ENCODE assay signal across 8 cellular contexts in the genomic region with DNA sequence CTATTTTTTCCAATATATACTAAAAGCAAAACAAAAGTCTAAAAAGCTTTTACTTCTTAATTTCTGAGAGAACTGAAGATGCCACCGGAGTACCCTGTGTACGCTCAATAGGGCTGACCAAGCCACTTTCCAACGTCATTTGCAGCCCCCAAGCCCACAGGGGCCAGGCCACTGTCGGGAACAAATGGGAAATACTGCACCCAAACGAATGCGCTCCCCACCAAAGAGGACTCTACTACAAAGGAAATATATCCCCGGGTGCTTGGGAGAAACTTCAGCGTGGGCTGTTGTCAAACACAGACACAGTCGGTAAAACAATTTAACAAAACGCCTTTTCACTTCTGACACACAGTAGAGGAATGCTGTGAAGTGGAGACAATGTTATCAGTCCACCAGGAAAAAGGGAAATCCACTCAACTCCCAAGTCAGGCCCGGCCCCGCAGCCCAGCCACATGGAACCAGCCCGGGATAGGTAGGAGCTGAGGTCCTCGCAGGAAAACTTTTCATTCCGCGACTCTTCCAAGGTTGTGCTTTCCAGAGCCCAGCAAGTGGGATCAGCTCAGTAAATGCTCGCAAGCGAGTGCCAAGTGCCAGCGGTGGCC. TPM values are rescaled to one million over a fixed set of nuclear protein-coding genes. Genes with fewer than 3 reads are reported as not detected.
A peak's percentile ranks its signal among the peaks of the same experiment; 100 is the strongest.
DNase-seq lines count a peak whose midpoint lies in the region; ATAC-seq and TF ChIP-seq lines count a peak whose summit lies in the region.

No MANE protein-coding gene starts in this region.

- peak overlapping the region; percentile 87 for H3K4me3 Mint-ChIP-seq in GM23338

- peak overlapping the region; percentile 76 for H3K9ac ChIP-seq in SK-N-MC (ENCODE audit: insufficient read length)

- H3K9me3 ChIP-seq in SK-N-MC (ENCODE audit: low read depth, low read length) (no peaks in the 10 kb centered on the region), osteoblast (ENCODE audit: low read depth, low read length) (no peaks in the 10 kb centered on the region)

- ATAC-seq in GM23338: peak; percentile 8
- ATAC-seq in HG02798 (IDR thresholded peaks at IDR 0.05; ENCODE audit: poor library complexity, unreplicated experiment): no peak

- DNase-seq in GM23338 (ENCODE audit: low spot score): no peak
- DNase-seq in SK-N-MC (ENCODE audit: low read depth, low spot score): no peak
- peak; percentile 34 for DNase-seq in fibroblast of mammary gland (ENCODE audit: low read depth)
- DNase-seq in osteoblast (ENCODE audit: insufficient read length, low spot score, missing footprints): peak; percentile 96
- no peak for DNase-seq in NCI-H1105 treated with DMSO at 0.1 percent for 48 hours (lab: John Stamatoyannopoulos, UW)
- DNase-seq in NCI-H2107 (lab: John Stamatoyannopoulos, UW): no peak
- DNase-seq in central memory CD4-positive, alpha-beta T cell: no peak

- H4K20me1 ChIP-seq in GM23338 (replicated peaks; ENCODE audit: insufficient read depth) (peaks cover 33% of the 10 kb centered on the region), osteoblast (ENCODE audit: insufficient read depth, low read length) (peaks cover 35% of the 10 kb centered on the region)

- H3K27ac Mint-ChIP-seq in GM23338: no peak overlapping the region

- H3K36me3 Mint-ChIP-seq in GM23338 (ENCODE audit: low read depth): no peaks in the 10 kb centered on the region

- H3K9me3 Mint-ChIP-seq in GM23338: no peaks in the 10 kb centered on the region

- H3K27me3 Mint-ChIP-seq in GM23338 (ENCODE audit: insufficient read depth, low read depth, poor library complexity): peaks cover 30% of the 10 kb centered on the region

- peaks cover 56% of the 10 kb centered on the region for H3K4me1 Mint-ChIP-seq in GM23338

- 0 out of 2 replicates have a peak, but pooled peaks cover 3% of the 10 kb centered on the region for H3F3A ChIP-seq in GM23338 (replicated peaks; ENCODE audit: low read depth)

- H3K4me3 ChIP-seq in GM23338 (peak overlapping the region; percentile 94), SK-N-MC (peak overlapping the region; percentile 80), fibroblast of mammary gland (ENCODE audit: control insufficient read depth, low read depth, low read length) (peak overlapping the region; percentile 72), osteoblast (ENCODE audit: insufficient read depth, low read length) (peak overlapping the region; percentile 81)

- H2AFZ ChIP-seq in GM23338 (no peak overlapping the region), osteoblast (ENCODE audit: low read length) (peak overlapping the region; percentile 82)

- H3K36me3 ChIP-seq in GM23338 (ENCODE audit: insufficient read depth) (no peaks in the 10 kb centered on the region), SK-N-MC (ENCODE audit: insufficient read depth, low read length) (no peaks in the 10 kb centered on the region), osteoblast (ENCODE audit: insufficient read depth, low read length) (no peaks in the 10 kb centered on the region)

- H3K4me1 ChIP-seq in GM23338 (ENCODE audit: insufficient read depth) (peaks cover 51% of the 10 kb centered on the region), osteoblast (ENCODE audit: insufficient read depth, low read length) (peaks cover 26% of the 10 kb centered on the region)

- TF ChIP-seq CTCF in GM23338 (conservative IDR thresholded peaks at IDR 0.05; ENCODE audit: low read depth in 2 of 2) (no peak), fibroblast of mammary gland (conservative IDR thresholded peaks at IDR 0.05; ENCODE audit: control insufficient read depth, insufficient read depth, low read depth, low read length) (no peak), osteoblast (IDR thresholded peaks at IDR 0.05; ENCODE audit: extremely low read depth, low read depth, low read length) (no peak)

- H3K4me2 ChIP-seq in GM23338 (peak overlapping the region; percentile 99), osteoblast (ENCODE audit: insufficient read depth, low read length) (peak overlapping the region; percentile 87)

- H3K27me3 ChIP-seq in GM23338 (ENCODE audit: insufficient read depth): peaks cover 25% of the 10 kb centered on the region
- no peaks in the 10 kb centered on the region for H3K27me3 ChIP-seq in osteoblast (ENCODE audit: insufficient read depth, low read length)

- H3K79me2 ChIP-seq in GM23338 (replicated peaks; ENCODE audit: insufficient read depth) (peaks cover 57% of the 10 kb centered on the region), osteoblast (ENCODE audit: insufficient read depth, low read length) (peaks cover 44% of the 10 kb centered on the region)

- no peaks in the 10 kb centered on the region for H3K9me2 ChIP-seq in GM23338 (ENCODE audit: insufficient read depth)

- peak overlapping the region; percentile 87 for H3K27ac ChIP-seq in GM23338 (ENCODE audit: low read depth)
- no peak overlapping the region for H3K27ac ChIP-seq in SK-N-MC
- H3K27ac ChIP-seq in osteoblast (ENCODE audit: low read depth, low read length): peak overlapping the region; percentile 45

TF ChIP-seq in GM23338, 12 proteins besides CTCF, POLR2A, EP300 and RAD21:
- TF ChIP-seq ZNF114 (CRISPR knock-in tag; IDR thresholded peaks at IDR 0.05) (no peak), NANOG (IDR thresholded peaks at IDR 0.05; ENCODE audit: borderline replicate concordance) (no peak), JUNB (IDR thresholded peaks at IDR 0.05; ENCODE audit: unreplicated experiment) (no peak), POLR2AphosphoS5 (IDR thresholded peaks at IDR 0.05; ENCODE audit: low read depth) (no peak), EZH2phosphoT487 (IDR thresholded peaks at IDR 0.05; ENCODE audit: unreplicated experiment) (no peak), CREB1 (CRISPR knock-in tag; IDR thresholded peaks at IDR 0.05; ENCODE audit: low read depth) (no peak)
- TF ChIP-seq, protein P1, sequence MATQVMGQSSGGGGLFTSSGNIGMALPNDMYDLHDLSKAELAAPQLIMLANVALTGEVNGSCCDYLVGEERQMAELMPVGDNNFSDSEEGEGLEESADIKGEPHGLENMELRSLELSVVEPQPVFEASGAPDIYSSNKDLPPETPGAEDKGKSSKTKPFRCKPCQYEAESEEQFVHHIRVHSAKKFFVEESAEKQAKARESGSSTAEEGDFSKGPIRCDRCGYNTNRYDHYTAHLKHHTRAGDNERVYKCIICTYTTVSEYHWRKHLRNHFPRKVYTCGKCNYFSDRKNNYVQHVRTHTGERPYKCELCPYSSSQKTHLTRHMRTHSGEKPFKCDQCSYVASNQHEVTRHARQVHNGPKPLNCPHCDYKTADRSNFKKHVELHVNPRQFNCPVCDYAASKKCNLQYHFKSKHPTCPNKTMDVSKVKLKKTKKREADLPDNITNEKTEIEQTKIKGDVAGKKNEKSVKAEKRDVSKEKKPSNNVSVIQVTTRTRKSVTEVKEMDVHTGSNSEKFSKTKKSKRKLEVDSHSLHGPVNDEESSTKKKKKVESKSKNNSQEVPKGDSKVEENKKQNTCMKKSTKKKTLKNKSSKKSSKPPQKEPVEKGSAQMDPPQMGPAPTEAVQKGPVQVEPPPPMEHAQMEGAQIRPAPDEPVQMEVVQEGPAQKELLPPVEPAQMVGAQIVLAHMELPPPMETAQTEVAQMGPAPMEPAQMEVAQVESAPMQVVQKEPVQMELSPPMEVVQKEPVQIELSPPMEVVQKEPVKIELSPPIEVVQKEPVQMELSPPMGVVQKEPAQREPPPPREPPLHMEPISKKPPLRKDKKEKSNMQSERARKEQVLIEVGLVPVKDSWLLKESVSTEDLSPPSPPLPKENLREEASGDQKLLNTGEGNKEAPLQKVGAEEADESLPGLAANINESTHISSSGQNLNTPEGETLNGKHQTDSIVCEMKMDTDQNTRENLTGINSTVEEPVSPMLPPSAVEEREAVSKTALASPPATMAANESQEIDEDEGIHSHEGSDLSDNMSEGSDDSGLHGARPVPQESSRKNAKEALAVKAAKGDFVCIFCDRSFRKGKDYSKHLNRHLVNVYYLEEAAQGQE (IDR thresholded peaks at IDR 0.05; ENCODE audit: unreplicated experiment): no peak

RNA-seq across cellular contexts. Expression of a gene that starts 1.4 kb away (rescaled TPM):
- total RNA-seq in GM23338 (2014; rRNA removed; shearing (Covaris generic)): 41.7 and 51.4 TPM in 2 replicates
- polyA plus RNA-seq in GM23338 (2016; fragmentation: Nextera tagmentation; extraction: Ambion mirVana): 30.1 and 30.2 TPM in 2 replicates
- 69.2 and 71.7 TPM in 2 replicates for total RNA-seq in osteoblast

Comparison
In these comparisons a context has a peak if more than half of its experiments do, and no peak if none do; other contexts are left out.
1. DNase-seq: peak in fibroblast of mammary gland (single experiment) and osteoblast (single experiment); none in GM23338 (single experiment), SK-N-MC (single experiment), NCI-H1105 treated with DMSO at 0.1 percent for 48 hours (single experiment), NCI-H2107 (single experiment) and central memory CD4-positive, alpha-beta T cell (single experiment).
2. Peak in every context shown above with its lines, with median percentiles within 50 percentile points of each other: H3K4me3 ChIP-seq.